7 cellular contexts compared by ENCODE assay signal in genomic region chr1:58783090-58783992, GRCh38. TPM values are rescaled to one million over a fixed set of nuclear protein-coding genes. Genes with fewer than 3 reads are reported as not detected.
DNase-seq lines count a peak whose midpoint lies in the region; ATAC-seq and TF ChIP-seq lines count a peak whose summit lies in the region.

No MANE protein-coding gene starts in this region.

- H3K4me3 Mint-ChIP-seq in activated T-cell treated with anti-CD3 and anti-CD28 coated beads, Interleukin-2, amount 50 U/mL, for 4 hours = peak overlapping the region; percentile 94
- peak overlapping the region; percentile 95 for H3K4me3 Mint-ChIP-seq in neural crest cell

- no peak for TF ChIP-seq EP300 in suprapubic skin (IDR thresholded peaks at IDR 0.05)

- peaks cover 44% of the 10 kb centered on the region for H3K4me1 ChIP-seq in suprapubic skin

- TF ChIP-seq POLR2A in suprapubic skin (IDR thresholded peaks at IDR 0.05) = peak in 1 of 2 donors; percentile 12

- in situ Hi-C loops in GM13976 (cut with MboI; ENCODE audit: low sequenced_read_pairs, unreplicated experiment) = loop anchor here (25.0 kb wide), 1 partner anchor 504 kb away; the partner anchor contains the start of gene FGGY

- peak overlapping the region; percentile 98 for H3K27ac Mint-ChIP-seq in neural crest cell (ENCODE audit: unreplicated experiment)

- H3K4me3 ChIP-seq in HFF-Myc (replicated peaks; ENCODE audit: low read depth, low read length) = peak overlapping the region; percentile 68
- peak overlapping the region; percentile 97 for H3K4me3 ChIP-seq in fibroblast of villous mesenchyme (ENCODE audit: low read depth, low read length)
- peak overlapping the region; percentile 88 for H3K4me3 ChIP-seq in suprapubic skin

- H3K36me3 ChIP-seq in suprapubic skin = peaks cover 7% of the 10 kb centered on the region

- peak overlapping the region; percentile 99 for H3K27ac ChIP-seq in suprapubic skin

- under 1% methylated on average over 40 of the region's 86 CpGs for WGBS in suprapubic skin

- no peak for TF ChIP-seq CTCF in GM13976 (IDR thresholded peaks at IDR 0.05; ENCODE audit: borderline replicate concordance, control extremely low read depth, extremely low read depth, insufficient read depth, missing control alignments)
- no peak for TF ChIP-seq CTCF in HFF-Myc (IDR thresholded peaks at IDR 0.05; ENCODE audit: low read depth, low read length, missing control alignments)
- no peak for TF ChIP-seq CTCF in fibroblast of villous mesenchyme (IDR thresholded peaks at IDR 0.05; ENCODE audit: insufficient read depth, low read depth, low read length)
- TF ChIP-seq CTCF in neural crest cell (conservative IDR thresholded peaks at IDR 0.05) = peak; percentile 28
- TF ChIP-seq CTCF in suprapubic skin (IDR thresholded peaks at IDR 0.05) = no peak

- DNase-seq in GM13976 (ENCODE audit: low spot score) (peak; percentile 43), HFF-Myc (ENCODE audit: extremely low read depth, low read depth) (no peak), NCI-H446 treated with DMSO at 0.1 percent for 48 hours (lab: John Stamatoyannopoulos, UW) (peak; percentile 50), fibroblast of villous mesenchyme (ENCODE audit: low read depth) (peak; percentile 61), neural crest cell (ENCODE audit: low read depth, low spot score) (no peak), suprapubic skin (ENCODE audit: low spot score in 2 of 2) (peak; percentile 84 to 85)
- peak; percentile 32 for DNase-seq in activated T-cell treated with anti-CD3 and anti-CD28 coated beads, Interleukin-2, amount 50 U/mL, for 4 hours

- H3K27me3 Mint-ChIP-seq in activated T-cell treated with anti-CD3 and anti-CD28 coated beads, Interleukin-2, amount 50 U/mL, for 4 hours (ENCODE audit: low read depth) = peaks cover 2% of the 10 kb centered on the region
- H3K27me3 Mint-ChIP-seq in neural crest cell (ENCODE audit: low read depth) = peaks cover 44% of the 10 kb centered on the region

- no peaks in the 10 kb centered on the region for H3K9me3 ChIP-seq in suprapubic skin

- H3K36me3 Mint-ChIP-seq in activated T-cell treated with anti-CD3 and anti-CD28 coated beads, Interleukin-2, amount 50 U/mL, for 4 hours (ENCODE audit: insufficient read depth) = peaks cover 9% of the 10 kb centered on the region
- peaks cover 4% of the 10 kb centered on the region for H3K36me3 Mint-ChIP-seq in neural crest cell (ENCODE audit: low read depth)

- peaks cover 27% of the 10 kb centered on the region for H3K4me1 Mint-ChIP-seq in activated T-cell treated with anti-CD3 and anti-CD28 coated beads, Interleukin-2, amount 50 U/mL, for 4 hours (ENCODE audit: low read depth)
- H3K4me1 Mint-ChIP-seq in neural crest cell = peaks cover 32% of the 10 kb centered on the region

- no peaks in the 10 kb centered on the region for H3K27me3 ChIP-seq in suprapubic skin

- peaks cover 5% of the 10 kb centered on the region for H3K9me3 Mint-ChIP-seq in activated T-cell treated with anti-CD3 and anti-CD28 coated beads, Interleukin-2, amount 50 U/mL, for 4 hours
- H3K9me3 Mint-ChIP-seq in neural crest cell = no peaks in the 10 kb centered on the region

- peak; percentile 3 to 5 for ATAC-seq in activated T-cell treated with anti-CD3 and anti-CD28 coated beads, Interleukin-2, amount 50 U/mL, for 4 hours

RNA-seq across cellular contexts. Expression of gene JUN, which starts 0.5 kb away (rescaled TPM):
- 10 to 100 TPM; 19.9 to 27.3 (median 24.5) TPM for total RNA-seq in activated T-cell treated with anti-CD3 and anti-CD28 coated beads, Interleukin-2, amount 50 U/mL, for 4 hours
- total RNA-seq in fibroblast of villous mesenchyme (71.2 and 84.6 TPM in 2 replicates), neural crest cell (28.7 and 29.0 TPM in 2 replicates), suprapubic skin (100 to 1,000 TPM; 137 to 458 (median 151) TPM)

Comparison
In these comparisons a context has a peak if more than half of its experiments do, and no peak if none do; other contexts are left out.
1. DNase-seq: peak in GM13976 (single experiment), NCI-H446 treated with DMSO at 0.1 percent for 48 hours (single experiment), activated T-cell treated with anti-CD3 and anti-CD28 coated beads, Interleukin-2, amount 50 U/mL, for 4 hours (single experiment), fibroblast of villous mesenchyme (single experiment) and suprapubic skin (2 of 2); none in HFF-Myc (single experiment) and neural crest cell (single experiment).
2. Peak in every context shown above with its lines, with median percentiles within 50 percentile points of each other: H3K4me3 ChIP-seq.